In genomic region chr3:129893616-129894070, GRCh38 we compare ENCODE assay signal across 8 cellular contexts.
DNase-seq lines count a peak whose midpoint lies in the region; ATAC-seq and TF ChIP-seq lines count a peak whose summit lies in the region.

TSS of gene TMCC1 (minus strand) at chr3:129893711.

- H3K36me3 ChIP-seq in DND-41 (ENCODE audit: insufficient read depth, low read length) (peaks cover 8% of the 10 kb centered on the region), RWPE2 (ENCODE audit: low read depth) (no peaks in the 10 kb centered on the region)

- peak within 1 kb of the TSS; percentile 93 for H3K9ac ChIP-seq in DND-41 (ENCODE audit: low read depth, low read length)

- TF ChIP-seq CTCF in DND-41 (IDR thresholded peaks at IDR 0.05; ENCODE audit: borderline replicate concordance, extremely low read depth, low read length, poor library complexity, severe bottlenecking) (no peak), RWPE2 (IDR thresholded peaks at IDR 0.05; ENCODE audit: poor library complexity, severe bottlenecking) (no peak), nephron progenitor cell (IDR thresholded peaks at IDR 0.05) (no peak)

- peaks cover 54% of the 10 kb centered on the region for H3K79me2 ChIP-seq in DND-41 (ENCODE audit: insufficient read depth, low read length)

- peaks cover 4% of the 10 kb centered on the region for H3K9me3 Mint-ChIP-seq in nephron progenitor cell
- H3K9me3 Mint-ChIP-seq in stimulated activated naive CD8-positive, alpha-beta T cell treated with anti-CD3 and anti-CD28 coated beads, Interleukin-15, Interleukin-2, amounts not matched to agents 100 ng/mL and 50 ng/mL, for 24 hours: no peaks in the 10 kb centered on the region

- peak within 1 kb of the TSS; percentile 86 for H2AFZ ChIP-seq in DND-41 (ENCODE audit: low read depth, low read length)

- peaks cover 8% of the 10 kb centered on the region; the same call in 1 of the 2 replicates for H4K20me1 ChIP-seq in DND-41 (ENCODE audit: insufficient read depth, low read length)

- peak; percentile 84 for DNase-seq in DND-41
- peak; percentile 71 to 79 for DNase-seq in Kasumi-1 (lab: John Stamatoyannopoulos, UW)
- DNase-seq in RWPE2 (ENCODE audit: low spot score): peak; percentile 89
- DNase-seq in activated effector memory CD4-positive, alpha-beta T cell treated with Interleukin-2 at 50 U/mL for 16 hours: peak; percentile 85
- peak; percentile 38 for DNase-seq in fibroblast of the conjunctiva (ENCODE audit: low read depth)
- peak; percentile 88 for DNase-seq in nephron progenitor cell

- peak within 1 kb of the TSS; percentile 92 for H3K4me2 ChIP-seq in DND-41 (ENCODE audit: insufficient read depth, low read length)

- peaks cover 66% of the 10 kb centered on the region for H3K4me1 Mint-ChIP-seq in nephron progenitor cell
- H3K4me1 Mint-ChIP-seq in stimulated activated naive CD8-positive, alpha-beta T cell treated with anti-CD3 and anti-CD28 coated beads, Interleukin-15, Interleukin-2, amounts not matched to agents 100 ng/mL and 50 ng/mL, for 24 hours (ENCODE audit: low read depth): peaks cover 46% of the 10 kb centered on the region

- H3K27ac ChIP-seq in DND-41 (ENCODE audit: low read length) (peak within 1 kb of the TSS; percentile 89), RWPE2 (ENCODE audit: poor library complexity, severe bottlenecking) (peak within 1 kb of the TSS; percentile 76)

- H3K4me1 ChIP-seq in DND-41 (ENCODE audit: insufficient read depth, low read length): peaks cover 55% of the 10 kb centered on the region
- H3K4me1 ChIP-seq in RWPE2 (ENCODE audit: insufficient read depth, poor library complexity, severe bottlenecking): peaks cover 26% of the 10 kb centered on the region

- H3K36me3 Mint-ChIP-seq in nephron progenitor cell (ENCODE audit: low read depth): peaks cover 27% of the 10 kb centered on the region
- H3K36me3 Mint-ChIP-seq in stimulated activated naive CD8-positive, alpha-beta T cell treated with anti-CD3 and anti-CD28 coated beads, Interleukin-15, Interleukin-2, amounts not matched to agents 100 ng/mL and 50 ng/mL, for 24 hours (ENCODE audit: low read depth): peaks cover 5% of the 10 kb centered on the region

- H3K27ac Mint-ChIP-seq in nephron progenitor cell: peak within 1 kb of the TSS; percentile 99
- H3K27ac Mint-ChIP-seq in stimulated activated naive CD8-positive, alpha-beta T cell treated with anti-CD3 and anti-CD28 coated beads, Interleukin-15, Interleukin-2, amounts not matched to agents 100 ng/mL and 50 ng/mL, for 24 hours: peak within 1 kb of the TSS; percentile 84

- peak within 1 kb of the TSS; percentile 56 to 89 for H3K4me3 ChIP-seq in DND-41 (ENCODE audit: low read depth in 1 of 2, low read length in 2 of 2)
- H3K4me3 ChIP-seq in RWPE2 (ENCODE audit: severe bottlenecking): peak within 1 kb of the TSS; percentile 79

- ATAC-seq in DND-41 (ENCODE audit: insufficient read depth, low read depth) (peak; percentile 66), GM21825 (IDR thresholded peaks at IDR 0.05; ENCODE audit: unreplicated experiment) (peak; percentile 86), RWPE2 (ENCODE audit: low read depth) (peak; percentile 93)

- H3K9me3 ChIP-seq in DND-41 (ENCODE audit: insufficient read depth, low read length, severe bottlenecking) (peaks cover 2% of the 10 kb centered on the region), RWPE2 (ENCODE audit: severe bottlenecking) (no peaks in the 10 kb centered on the region)

- H3K4me3 Mint-ChIP-seq in nephron progenitor cell: peak within 1 kb of the TSS; percentile 95
- H3K4me3 Mint-ChIP-seq in stimulated activated naive CD8-positive, alpha-beta T cell treated with anti-CD3 and anti-CD28 coated beads, Interleukin-15, Interleukin-2, amounts not matched to agents 100 ng/mL and 50 ng/mL, for 24 hours: peak within 1 kb of the TSS; percentile 91

- H3K27me3 ChIP-seq in DND-41 (ENCODE audit: insufficient read depth, low read length, poor library complexity) (no peaks in the 10 kb centered on the region), RWPE2 (ENCODE audit: insufficient read depth, poor library complexity, severe bottlenecking) (no peaks in the 10 kb centered on the region)

- peaks cover 2% of the 10 kb centered on the region for H3K27me3 Mint-ChIP-seq in nephron progenitor cell (ENCODE audit: low read depth, poor library complexity)
- no peaks in the 10 kb centered on the region for H3K27me3 Mint-ChIP-seq in stimulated activated naive CD8-positive, alpha-beta T cell treated with anti-CD3 and anti-CD28 coated beads, Interleukin-15, Interleukin-2, amounts not matched to agents 100 ng/mL and 50 ng/mL, for 24 hours

Comparison
In these comparisons a context has a peak if more than half of its experiments do, and no peak if none do; other contexts are left out.
1. Peak in every context shown above with its lines: DNase-seq, ATAC-seq, H3K4me3 ChIP-seq and H3K27ac ChIP-seq.
2. DNase-seq: peak in every context shown above with its lines; median percentile 89 in RWPE2; 88 in nephron progenitor cell; 85 in activated effector memory CD4-positive, alpha-beta T cell treated with Interleukin-2 at 50 U/mL for 16 hours; 84 in DND-41; 75 in Kasumi-1; 38 in fibroblast of the conjunctiva.